16 cellular contexts compared by ENCODE assay signal in genomic region chr7:21969822-21970221, GRCh38. TPM values are rescaled to one million over a fixed set of nuclear protein-coding genes. Genes with fewer than 3 reads are reported as not detected.
DNase-seq lines count a peak whose midpoint lies in the region; ATAC-seq and TF ChIP-seq lines count a peak whose summit lies in the region.
"Had no signal": no experiment of that assay in that cellular context is flagged by ENCODE, and none has a peak within 500 bp of the region (broad histone marks: within the 10 kb centered on the region; RNA-seq: fewer than 3 reads in every experiment).

No MANE protein-coding gene starts in this region.

- no peak overlapping the region for H3K23ac ChIP-seq in mesendoderm (ENCODE audit: low read length)

- no peak for TF ChIP-seq CTCF in LNCaP clone FGC (IDR thresholded peaks at IDR 0.05; ENCODE audit: control insufficient read depth, extremely low read depth, insufficient read depth)
- no peak for TF ChIP-seq CTCF in esophagus muscularis mucosa (IDR thresholded peaks at IDR 0.05)

- peak; percentile 33 for DNase-seq in LNCaP clone FGC (ENCODE audit: low read depth)
- DNase-seq in esophagus muscularis mucosa (ENCODE audit: extremely low spot score), result peak; percentile 31
- DNase-seq in mesendoderm, result peak; percentile 53
- DNase-seq in amniotic stem cell (lab: John Stamatoyannopoulos, UW), result no peak
- no peak for DNase-seq in NCI-H524 treated with DMSO at 0.1 percent for 48 hours (lab: John Stamatoyannopoulos, UW)
- DNase-seq: C1 segment of cervical spinal cord; Calu3; CD4-positive, alpha-beta memory T cell; COR-L47; DMS53; DMS79 treated with DMSO at 0.1 percent for 48 hours; GOT3; HFFc6 had no signal

- no peaks in the 10 kb centered on the region for H3K79me1 ChIP-seq in mesendoderm (ENCODE audit: low read length)

- no peak overlapping the region for H4K5ac ChIP-seq in mesendoderm (ENCODE audit: low read length)

- H3K27me3 ChIP-seq in esophagus muscularis mucosa, result no peaks in the 10 kb centered on the region
- H3K27me3 ChIP-seq in mesendoderm (ENCODE audit: insufficient read depth, low read length, poor library complexity), result no peaks in the 10 kb centered on the region

- H3K4me2 ChIP-seq in mesendoderm (ENCODE audit: low read length), result no peak overlapping the region

- TF ChIP-seq EP300 in esophagus muscularis mucosa (IDR thresholded peaks at IDR 0.05), result no peak

- H3K4me3 ChIP-seq in LNCaP clone FGC (ENCODE audit: low read depth, low read length) (no peak overlapping the region), esophagus muscularis mucosa (no peak overlapping the region), mesendoderm (ENCODE audit: low read length) (no peak overlapping the region)
- H3K4me3 ChIP-seq: GM12878, HAP-1 had no signal

- H2BK15ac ChIP-seq in mesendoderm (replicated peaks; ENCODE audit: low read depth), result no peak overlapping the region

- no peak for ATAC-seq in GM18502 (IDR thresholded peaks at IDR 0.05; ENCODE audit: poor library complexity, unreplicated experiment)
- ATAC-seq: GM12878 had no signal

- H2AK5ac ChIP-seq in mesendoderm (ENCODE audit: low read length), result no peak overlapping the region

- no peaks in the 10 kb centered on the region for H3K79me2 ChIP-seq in mesendoderm (ENCODE audit: control insufficient read depth, insufficient read depth, low read length)

- no peak for TF ChIP-seq POLR2A in esophagus muscularis mucosa (IDR thresholded peaks at IDR 0.05; ENCODE audit: low read depth)

- H2BK5ac ChIP-seq in mesendoderm (ENCODE audit: low read length), result no peak overlapping the region

- no peaks in the 10 kb centered on the region for H3K9me3 ChIP-seq in esophagus muscularis mucosa
- H3K9me3 ChIP-seq: HAP-1 had no signal

- H3K56ac ChIP-seq in mesendoderm (ENCODE audit: low read length), result no peak overlapping the region

- H3K9ac ChIP-seq in mesendoderm (ENCODE audit: low read length), result no peak overlapping the region

- no peak overlapping the region for H2BK120ac ChIP-seq in mesendoderm (ENCODE audit: low read depth, low read length)

- H3K4ac ChIP-seq in mesendoderm (ENCODE audit: low read depth, low read length), result no peak overlapping the region

- intact Hi-C loops in esophagus muscularis mucosa (cut with DNase I), result loop anchor here (5.0 kb wide), 1 partner anchor 73 kb away; no protein-coding TSS in a partner anchor

- H4K8ac ChIP-seq in mesendoderm (ENCODE audit: low read depth, low read length), result no peak overlapping the region

- no peaks in the 10 kb centered on the region for H3K4me1 ChIP-seq in esophagus muscularis mucosa
- H3K4me1 ChIP-seq in mesendoderm (ENCODE audit: control insufficient read depth, low read depth, low read length), result peaks cover 4% of the 10 kb centered on the region
- H3K4me1 ChIP-seq: HAP-1 had no signal

- H3K36me3 ChIP-seq in esophagus muscularis mucosa, result no peaks in the 10 kb centered on the region
- H3K36me3 ChIP-seq in mesendoderm (ENCODE audit: control insufficient read depth, insufficient read depth, low read length), result no peaks in the 10 kb centered on the region
- H3K36me3 ChIP-seq: HAP-1 had no signal

- H3K27ac ChIP-seq in esophagus muscularis mucosa (replicated peaks in 1 of 4) (no peak overlapping the region), mesendoderm (ENCODE audit: low read depth, low read length) (no peak overlapping the region)

- H3K18ac ChIP-seq in mesendoderm (ENCODE audit: low read length), result no peak overlapping the region

RNA-seq across cellular contexts. Expression of gene CDCA7L, which starts 24.1 kb away (rescaled TPM):
- total RNA-seq in esophagus muscularis mucosa, result 10 to 100 TPM; 19.5 to 61.6 (median 25.2) TPM
- polyA plus RNA-seq in mesendoderm (2013, experiment 1 of 2), result 58.6 TPM
- 63.8 TPM for polyA plus RNA-seq in mesendoderm (2013, experiment 2 of 2)

Comparison
In these comparisons a context has a peak if more than half of its experiments do, and no peak if none do; other contexts are left out.
1. DNase-seq: peak in LNCaP clone FGC (single experiment), esophagus muscularis mucosa (single experiment) and mesendoderm (single experiment); none in amniotic stem cell (single experiment) and NCI-H524 treated with DMSO at 0.1 percent for 48 hours (single experiment).